8 cellular contexts compared by ENCODE assay signal in genomic region chr15:43186003-43186353, GRCh38. TPM values are rescaled to one million over a fixed set of nuclear protein-coding genes. Genes with fewer than 3 reads are reported as not detected.
DNase-seq lines count a peak whose midpoint lies in the region; ATAC-seq and TF ChIP-seq lines count a peak whose summit lies in the region.

No MANE protein-coding gene starts in this region.

- H3K36me3 Mint-ChIP-seq in CD4-positive, alpha-beta T cell (ENCODE audit: low read depth) = peaks cover 59% of the 10 kb centered on the region

- no peaks in the 10 kb centered on the region for H3K27me3 ChIP-seq in CD4-positive, alpha-beta T cell (ENCODE audit: control insufficient read depth, insufficient read depth, low read length)
- H3K27me3 ChIP-seq in lower lobe of right lung (ENCODE audit: low read depth) = no peaks in the 10 kb centered on the region
- no peaks in the 10 kb centered on the region for H3K27me3 ChIP-seq in upper lobe of right lung

- H3K27ac Mint-ChIP-seq in CD4-positive, alpha-beta T cell = peak overlapping the region; percentile 98

- no peaks in the 10 kb centered on the region for H3K27me3 Mint-ChIP-seq in CD4-positive, alpha-beta T cell

- POLR2A ChIA-PET in CD4-positive, alpha-beta T cell (lab: Charles Lee) = interaction anchor here (1.6 to 2.2 kb wide), 5 partner anchors 17 to 99 kb away, joined by 3 to 11 read pairs (median 7); partner anchors contain the start of genes TMEM62 and UBR1

- H3K4me1 ChIP-seq in lower lobe of right lung (peaks cover 28% of the 10 kb centered on the region), upper lobe of right lung (peaks cover 26% of the 10 kb centered on the region)

- ATAC-seq in CD4-positive, alpha-beta T cell (ENCODE audit: poor library complexity) = no peak
- ATAC-seq in GM21526 (IDR thresholded peaks at IDR 0.05; ENCODE audit: low FRiP score, unreplicated experiment) (peak; percentile 18), lower lobe of right lung (peak; percentile 21 to 41), upper lobe of right lung (peak; percentile 12)

- H3K27ac ChIP-seq in CD4-positive, alpha-beta T cell (ENCODE audit: low read depth, low read length) = peak overlapping the region; percentile 91
- H3K27ac ChIP-seq in lower lobe of right lung (peak overlapping the region; percentile 94), upper lobe of right lung (peak overlapping the region; percentile 91)

- intact Hi-C loops in CD4-positive, alpha-beta T cell (cut with DNase I, micrococcal nuclease) = loop anchor here (2.0 to 10.0 kb wide), 2 partner anchors 79 to 261 kb away; partner anchors contain the start of genes TTBK2 (in 1 of the 2) and UBR1 (in 1 of the 2)
- intact Hi-C loops in lower lobe of right lung (cut with DNase I) (no loop called here), upper lobe of right lung (cut with DNase I) (no loop called here)

- H3K4me3 ChIP-seq in LNCaP clone FGC (ENCODE audit: low read depth, low read length) (peak overlapping the region; percentile 80), cardiac fibroblast (replicated peaks in 1 of 2; ENCODE audit: low read depth in 2 of 2, low read length in 2 of 2) (peak overlapping the region; percentile 74 to 81), lower lobe of right lung (peak overlapping the region; percentile 90), upper lobe of right lung (peak overlapping the region; percentile 88)

- peak overlapping the region; percentile 96 for H3K4me3 Mint-ChIP-seq in CD4-positive, alpha-beta T cell

- no peaks in the 10 kb centered on the region for H3K9me3 Mint-ChIP-seq in CD4-positive, alpha-beta T cell

- H3K9me3 ChIP-seq in CD4-positive, alpha-beta T cell (ENCODE audit: control insufficient read depth, low read length) = no peaks in the 10 kb centered on the region
- H3K9me3 ChIP-seq in lower lobe of right lung (no peaks in the 10 kb centered on the region), upper lobe of right lung (no peaks in the 10 kb centered on the region)

- DNase-seq in CD4-positive, alpha-beta T cell = no peak
- DNase-seq in LNCaP clone FGC (ENCODE audit: low read depth) (no peak), cardiac fibroblast (ENCODE audit: low read depth in 2 of 2) (no peak), lower lobe of right lung (no peak), upper lobe of right lung (no peak), NCI-H2227 treated with DMSO at 0.1 percent for 48 hours (lab: John Stamatoyannopoulos, UW) (no peak), pons (ENCODE audit: low spot score) (no peak)

- CTCF ChIA-PET in CD4-positive, alpha-beta T cell (lab: Charles Lee) = interaction anchor here (0.7 to 1.1 kb wide), 2 partner anchors 39 to 100 kb away, joined by 3 read pairs; no protein-coding TSS in a partner anchor

- TF ChIP-seq CTCF in CD4-positive, alpha-beta T cell (IDR thresholded peaks at IDR 0.05) = no peak
- TF ChIP-seq CTCF in LNCaP clone FGC (IDR thresholded peaks at IDR 0.05; ENCODE audit: control insufficient read depth, extremely low read depth, insufficient read depth) (no peak), cardiac fibroblast (IDR thresholded peaks at IDR 0.05; ENCODE audit: low read depth, low read length) (no peak), lower lobe of right lung (IDR thresholded peaks at IDR 0.05) (no peak), upper lobe of right lung (IDR thresholded peaks at IDR 0.05) (no peak)

- H3K4me1 Mint-ChIP-seq in CD4-positive, alpha-beta T cell (ENCODE audit: low read depth) = peaks cover 49% of the 10 kb centered on the region

- H3K36me3 ChIP-seq in lower lobe of right lung (peaks cover 60% of the 10 kb centered on the region), upper lobe of right lung (peaks cover 59% of the 10 kb centered on the region)

RNA-seq across cellular contexts. Expression of gene CCNDBP1, which starts 0.8 kb away (rescaled TPM):
- total RNA-seq in CD4-positive, alpha-beta T cell = 100 to 1,000 TPM in 1 of 2 experiments, 10 to 100 TPM in 1; 92.3 to 103 TPM
- total RNA-seq in lower lobe of right lung (71.0 TPM), upper lobe of right lung (57.9 TPM)

RNA-seq across cellular contexts. Expression of gene EPB42, which starts 34.8 kb away (rescaled TPM):
- not detected for total RNA-seq in CD4-positive, alpha-beta T cell
- not detected for total RNA-seq in lower lobe of right lung
- not detected for total RNA-seq in upper lobe of right lung

RNA-seq across cellular contexts. Expression of gene TMEM62, which starts 52.6 kb away (rescaled TPM):
- 10 to 100 TPM; 17.5 to 22.5 TPM for total RNA-seq in CD4-positive, alpha-beta T cell
- 26.2 TPM for total RNA-seq in lower lobe of right lung
- total RNA-seq in upper lobe of right lung = 28.1 TPM

Comparison
In these comparisons a context has a peak if more than half of its experiments do, and no peak if none do; other contexts are left out.
1. intact Hi-C loops: an anchor here in CD4-positive, alpha-beta T cell (2.0 to 10.0 kb wide); none called in lower lobe of right lung and upper lobe of right lung.